Comparison of ENCODE assay signal across 9 cellular contexts in genomic region chr15:59244337-59244736, GRCh38. TPM values are rescaled to one million over a fixed set of nuclear protein-coding genes. Genes with fewer than 3 reads are reported as not detected.
DNase-seq lines count a peak whose midpoint lies in the region; ATAC-seq, FAIRE-seq and TF ChIP-seq lines count a peak whose summit lies in the region.
"Had no signal": no experiment of that assay in that cellular context is flagged by ENCODE, and none has a peak within 500 bp of the region (broad histone marks: within the 10 kb centered on the region; RNA-seq: fewer than 3 reads in every experiment).

No MANE protein-coding gene starts in this region.

- no peaks in the 10 kb centered on the region for H3K9me3 ChIP-seq in small intestine (ENCODE audit: control insufficient read depth, low read depth)
- H3K9me3 ChIP-seq in tibial artery, result no peaks in the 10 kb centered on the region
- H3K9me3 ChIP-seq: ovary had no signal

- no peaks in the 10 kb centered on the region for H3K27me3 ChIP-seq in small intestine (ENCODE audit: control insufficient read depth in 2 of 2, insufficient read depth in 2 of 2, low read length in 2 of 2)
- no peaks in the 10 kb centered on the region for H3K27me3 ChIP-seq in tibial artery
- H3K27me3 ChIP-seq: ovary had no signal

- DNase-seq in small intestine, result peak; percentile 40
- DNase-seq in NCI-H128 (lab: John Stamatoyannopoulos, UW; ENCODE audit: unreplicated experiment), result no peak
- no peak for DNase-seq in tibial artery
- DNase-seq in KBM-7, result no peak
- DNase-seq: ovary had no signal

- 38 to 59% (median 48%) methylated on average over 3 of the region's 3 CpGs for WGBS in small intestine, 3 donors

- TF ChIP-seq CTCF in tibial artery (IDR thresholded peaks at IDR 0.05), result no peak

- in situ Hi-C loops in KBM-7 (cut with MboI; ENCODE audit: low pct_unique_long_range_greater_than_20kb, low sequenced_read_pairs), result no loop called here

- intact Hi-C loops in tibial artery (cut with DNase I; ENCODE audit: low total_unique reads), result loop anchor here (10.0 kb wide), 1 partner anchor 120 kb away; no protein-coding TSS in a partner anchor

- peak; percentile 82 for ATAC-seq in GM18873 (IDR thresholded peaks at IDR 0.05; ENCODE audit: low FRiP score, unreplicated experiment)
- ATAC-seq in GM21717 (IDR thresholded peaks at IDR 0.05; ENCODE audit: unreplicated experiment), result peak; percentile 50
- peak; percentile 96 for ATAC-seq in HG03354 (IDR thresholded peaks at IDR 0.05; ENCODE audit: poor library complexity, severe bottlenecking, unreplicated experiment)

- H3K27ac ChIP-seq in small intestine (ENCODE audit: low read depth in 1 of 2, low read length in 1 of 2) (no peak overlapping the region), tibial artery (no peak overlapping the region)
- H3K27ac ChIP-seq: ovary had no signal

- FAIRE-seq in small intestine (lab: Jason Lieb, UNC), result no peak
- FAIRE-seq: HTR-8/SVneo had no signal

- no peak overlapping the region for H3K4me3 ChIP-seq in small intestine (ENCODE audit: low read depth in 1 of 2, low read length in 2 of 2)
- no peak overlapping the region for H3K4me3 ChIP-seq in tibial artery
- H3K4me3 ChIP-seq: ovary had no signal

- H3K4me1 ChIP-seq in small intestine (ENCODE audit: control insufficient read depth in 2 of 2, insufficient read depth in 1 of 2, low read depth in 1 of 2, low read length in 1 of 2), result no peaks in the 10 kb centered on the region
- H3K4me1 ChIP-seq in tibial artery, result peaks cover 0 to 29% (median 13%) of the 10 kb centered on the region in 4 donors

- no peaks in the 10 kb centered on the region for H3K36me3 ChIP-seq in small intestine (ENCODE audit: control insufficient read depth in 2 of 2, insufficient read depth in 2 of 2, low read length in 2 of 2)
- H3K36me3 ChIP-seq in tibial artery, result peaks cover 0 to 4% (median 0%) of the 10 kb centered on the region in 3 donors
- H3K36me3 ChIP-seq: ovary had no signal

RNA-seq across cellular contexts. Expression of gene LDHAL6B, which starts 37.7 kb away (rescaled TPM):
- polyA plus RNA-seq in small intestine, result not detected
- polyA plus RNA-seq: ovary had no signal
